ENCODE assay signal across 1 cellular context in genomic region chr1:241551759-241552638, GRCh38.
TF ChIP-seq lines count a peak whose summit lies in the region.

No MANE protein-coding gene starts in this region.

TF ChIP-seq in K562, 482 proteins besides CTCF, POLR2A, EP300 and RAD21 (continued from another document and continues in another):
- no peak for TF ChIP-seq HINFP (tag; conservative IDR thresholded peaks at IDR 0.05; ENCODE audit: low read depth)
- no peak for TF ChIP-seq PRDM10 (IDR thresholded peaks at IDR 0.05; ENCODE audit: partially characterized antibody)
- TF ChIP-seq MBD1 (CRISPR knock-in tag; IDR thresholded peaks at IDR 0.05), result no peak
- TF ChIP-seq ELK3 (CRISPR knock-in tag; IDR thresholded peaks at IDR 0.05), result no peak
- no peak for TF ChIP-seq CGGBP1 (CRISPR knock-in tag; IDR thresholded peaks at IDR 0.05)
- TF ChIP-seq JUNB (CRISPR knock-in tag; conservative IDR thresholded peaks at IDR 0.05), result no peak
- TF ChIP-seq RNF219 (CRISPR knock-in tag; IDR thresholded peaks at IDR 0.05), result no peak
- TF ChIP-seq SNIP1 (IDR thresholded peaks at IDR 0.05; ENCODE audit: low read depth), result no peak
- peak; percentile 21; the same call in 1 of the 2 replicates for TF ChIP-seq MYC (IDR thresholded peaks at IDR 0.05; ENCODE audit: low read depth, low read length)
- no peak for TF ChIP-seq MYC (CRISPR knock-in tag; IDR thresholded peaks at IDR 0.05; ENCODE audit: borderline replicate concordance, low read depth)
- TF ChIP-seq NCOA6 (IDR thresholded peaks at IDR 0.05), result no peak
- TF ChIP-seq NFRKB (IDR thresholded peaks at IDR 0.05; ENCODE audit: low read depth), result peak; percentile 67; the same call in 1 of the 2 replicates
- peak; percentile 85 for TF ChIP-seq EHMT2 (IDR thresholded peaks at IDR 0.05)
- no peak for TF ChIP-seq CEBPG (CRISPR knock-in tag; IDR thresholded peaks at IDR 0.05)
- peak in 1 of 2 experiments; percentile 16; a peak in 1 of 4 replicates for TF ChIP-seq CEBPG (tag; conservative IDR thresholded peaks at IDR 0.05 in 1 of 2, IDR thresholded peaks at IDR 0.05 in 1 of 2)
- TF ChIP-seq BRCA1 (IDR thresholded peaks at IDR 0.05), result no peak
- no peak for TF ChIP-seq BRCA1 (CRISPR knock-in tag; IDR thresholded peaks at IDR 0.05)
- TF ChIP-seq ZBTB9 (CRISPR knock-in tag; IDR thresholded peaks at IDR 0.05), result peak; percentile 60; the same call in 1 of the 2 replicates
- TF ChIP-seq DIDO1 (tag; IDR thresholded peaks at IDR 0.05; ENCODE audit: low read depth), result 0 out of 2 replicates have a peak, but pooled peaks have one; percentile 50
- TF ChIP-seq ARID3B (CRISPR knock-in tag; IDR thresholded peaks at IDR 0.05; ENCODE audit: borderline replicate concordance), result no peak
- 0 out of 2 replicates have a peak, but pooled peaks have one; percentile 51 for TF ChIP-seq SP1 (CRISPR knock-in tag; IDR thresholded peaks at IDR 0.05)
- TF ChIP-seq MLX (CRISPR knock-in tag; conservative IDR thresholded peaks at IDR 0.05), result no peak
- TF ChIP-seq BCLAF1 (IDR thresholded peaks at IDR 0.05; ENCODE audit: borderline replicate concordance in 1 of 2, control insufficient read depth in 1 of 2, low read depth in 2 of 2, low read length in 1 of 2), result no peak
- TF ChIP-seq SRSF7 (optimal IDR thresholded peaks at IDR 0.05; ENCODE audit: low read depth, low read length), result no peak
- no peak for TF ChIP-seq ZKSCAN3 (CRISPR knock-in tag; IDR thresholded peaks at IDR 0.05)
- TF ChIP-seq FOXM1 (IDR thresholded peaks at IDR 0.05; ENCODE audit: low read depth), result peak; percentile 58; the same call in 1 of the 2 replicates
- TF ChIP-seq FOXM1 (CRISPR knock-in tag; IDR thresholded peaks at IDR 0.05; ENCODE audit: low read depth), result no peak
- no peak for TF ChIP-seq ZNF224 (CRISPR knock-in tag; IDR thresholded peaks at IDR 0.05)
- TF ChIP-seq ETS2 (tag; IDR thresholded peaks at IDR 0.05; ENCODE audit: borderline replicate concordance, poor library complexity, severe bottlenecking), result no peak
- peak; percentile 69 for TF ChIP-seq BRD9 (IDR thresholded peaks at IDR 0.05; ENCODE audit: low read depth, partially characterized antibody)
- peak; percentile 82 for TF ChIP-seq ATF7 (IDR thresholded peaks at IDR 0.05)
- TF ChIP-seq IFI16 (CRISPR knock-in tag; IDR thresholded peaks at IDR 0.05), result no peak
- no peak for TF ChIP-seq NFE2L1 (tag; IDR thresholded peaks at IDR 0.05; ENCODE audit: borderline replicate concordance, low read depth)
- TF ChIP-seq ZNF644 (tag; IDR thresholded peaks at IDR 0.05; ENCODE audit: low read depth), result no peak
- no peak for TF ChIP-seq ZHX1 (conservative IDR thresholded peaks at IDR 0.05; ENCODE audit: low read length)
- peak; percentile 62; the same call in 1 of the 2 replicates for TF ChIP-seq JUND (IDR thresholded peaks at IDR 0.05; ENCODE audit: borderline replicate concordance, low read depth, low read length)
- peak; percentile 83; the same call in 1 of the 3 replicates for TF ChIP-seq JUND (tag; IDR thresholded peaks at IDR 0.05; ENCODE audit: borderline replicate concordance, low read depth, low read length)
